Comparison of ENCODE assay signal across 1 cellular context in genomic region chr7:143646598-143646997, GRCh38. TPM values are rescaled to one million over a fixed set of nuclear protein-coding genes. Genes with fewer than 3 reads are reported as not detected.
"Had no signal": no experiment of that assay in that cellular context is flagged by ENCODE, and none has a peak within 500 bp of the region (broad histone marks: within the 10 kb centered on the region; RNA-seq: fewer than 3 reads in every experiment).

No MANE protein-coding gene starts in this region.

RNA-seq across cellular contexts. Expression of gene TCAF2, which starts 25.8 kb away (rescaled TPM):
- total RNA-seq: G401 had no signal
